ENCODE assay signal across 27 cellular contexts in genomic region chr4:112759313-112759712, GRCh38.
"Had no signal": no experiment of that assay in that cellular context is flagged by ENCODE, and none has a peak within 500 bp of the region (broad histone marks: within the 10 kb centered on the region; RNA-seq: fewer than 3 reads in every experiment).

No MANE protein-coding gene starts in this region.

- H3K9me3 ChIP-seq: left ventricle myocardium inferior, neutrophil, ovary, psoas muscle, right atrium auricular region, thyroid gland, upper lobe of right lung had no signal

- H3K9me3 Mint-ChIP-seq: activated CD4-positive, alpha-beta T cell treated with anti-CD3 and anti-CD28 coated beads, Interleukin-2, amount 10 ng/mL, durations not matched to agents 7 days and 5 days; activated CD8-positive, alpha-beta T cell treated with anti-CD3 and anti-CD28 coated beads for 36 hours; activated naive CD4-positive, alpha-beta T cell treated with anti-CD3 and anti-CD28 coated beads, Interleukin-2, amount 10 ng/mL, durations not matched to agents 7 days and 5 days; natural killer cell; stimulated activated naive CD8-positive, alpha-beta T cell treated with anti-CD3 and anti-CD28 coated beads, Interleukin-15, Interleukin-2, amounts not matched to agents 100 ng/mL and 50 ng/mL, for 24 hours; T-cell; T-helper 2 cell treated with Interferon-gamma antibody and Interleukin-4, amounts not matched to agents 5 μg/mL and 100 μg/mL, for 36 hours had no signal

- H3K36me3 Mint-ChIP-seq: activated CD8-positive, alpha-beta memory T cell treated with anti-CD3 and anti-CD28 coated beads, Interleukin-2, amount 10 ng/mL, durations not matched to agents 7 days and 5 days; activated naive CD4-positive, alpha-beta T cell treated with anti-CD3 and anti-CD28 coated beads, Interleukin-2, amount 10 ng/mL, durations not matched to agents 7 days and 5 days; natural killer cell; T-cell had no signal

- ATAC-seq: activated CD8-positive, alpha-beta memory T cell treated with anti-CD3 and anti-CD28 coated beads, Interleukin-2, amount 10 ng/mL, durations not matched to agents 7 days and 5 days; activated CD8-positive, alpha-beta T cell treated with anti-CD3 and anti-CD28 coated beads for 36 hours; esophagus mucosa; natural killer cell; psoas muscle; T-cell; upper lobe of right lung had no signal

- H3K27me3 ChIP-seq: hepatocyte, neutrophil, ovary, right atrium auricular region, thyroid gland, upper lobe of right lung had no signal

- H3K4me1 Mint-ChIP-seq: activated naive CD4-positive, alpha-beta T cell treated with anti-CD3 and anti-CD28 coated beads, Interleukin-2, amount 10 ng/mL, durations not matched to agents 7 days and 5 days; natural killer cell had no signal

- H3K27ac ChIP-seq: hepatocyte, left ventricle myocardium inferior, neutrophil, ovary, psoas muscle, right atrium auricular region, thyroid gland, upper lobe of right lung, VCaP had no signal

- H3K27me3 Mint-ChIP-seq: activated CD8-positive, alpha-beta T cell treated with anti-CD3 and anti-CD28 coated beads for 36 hours; activated naive CD4-positive, alpha-beta T cell treated with anti-CD3 and anti-CD28 coated beads, Interleukin-2, amount 10 ng/mL, durations not matched to agents 7 days and 5 days; stimulated activated naive CD8-positive, alpha-beta T cell treated with anti-CD3 and anti-CD28 coated beads, Interleukin-15, Interleukin-2, amounts not matched to agents 100 ng/mL and 50 ng/mL, for 24 hours had no signal

- H3K4me1 ChIP-seq: right atrium auricular region, thyroid gland, upper lobe of right lung had no signal

- H3K4me3 Mint-ChIP-seq: activated CD4-positive, alpha-beta T cell treated with anti-CD3 and anti-CD28 coated beads, Interleukin-2, amount 10 ng/mL, durations not matched to agents 7 days and 5 days; activated CD8-positive, alpha-beta memory T cell treated with anti-CD3 and anti-CD28 coated beads, Interleukin-2, amount 10 ng/mL, durations not matched to agents 7 days and 5 days; activated CD8-positive, alpha-beta T cell treated with anti-CD3 and anti-CD28 coated beads for 36 hours; activated naive CD4-positive, alpha-beta T cell treated with anti-CD3 and anti-CD28 coated beads, Interleukin-2, amount 10 ng/mL, durations not matched to agents 7 days and 5 days; natural killer cell; stimulated activated naive CD8-positive, alpha-beta T cell treated with anti-CD3 and anti-CD28 coated beads, Interleukin-15, Interleukin-2, amounts not matched to agents 100 ng/mL and 50 ng/mL, for 24 hours; T-cell; T-helper 2 cell treated with Interferon-gamma antibody and Interleukin-4, amounts not matched to agents 5 μg/mL and 100 μg/mL, for 36 hours had no signal

- DNase-seq: activated CD4-positive, alpha-beta T cell treated with anti-CD3 and anti-CD28 coated beads, Interleukin-2, amount 10 ng/mL, durations not matched to agents 7 days and 5 days; activated CD4-positive, CD25-positive, alpha-beta regulatory T cell treated with anti-CD3 and anti-CD28 coated beads, Interleukin-2, amount 50 U/mL, for 72 hours; activated CD8-positive, alpha-beta memory T cell treated with anti-CD3 and anti-CD28 coated beads, Interleukin-2, amount 10 ng/mL, durations not matched to agents 7 days and 5 days; activated CD8-positive, alpha-beta T cell treated with anti-CD3 and anti-CD28 coated beads for 36 hours; activated effector memory CD4-positive, alpha-beta T cell treated with anti-CD3 and anti-CD28 coated beads, Interleukin-2, amount 50 U/mL, for 16 hours; activated naive CD4-positive, alpha-beta T cell treated with anti-CD3 and anti-CD28 coated beads, Interleukin-2, amount 10 ng/mL, durations not matched to agents 7 days and 5 days; activated T-cell treated with anti-CD3 and anti-CD28 coated beads for 4 hours; effector CD4-positive, alpha-beta T cell; glutamatergic neuron; left ventricle myocardium inferior; midbrain; natural killer cell; ovary; psoas muscle; stimulated activated CD4-positive, alpha-beta T cell treated with anti-CD3 and anti-CD28 coated beads, Interleukin-12 subunit alpha, Interleukin-12 subunit beta, amount 100 ng/mL, for 4 hours; stimulated activated CD4-positive, alpha-beta T cell treated with anti-CD3 and anti-CD28 coated beads, Interleukin-4, amount 100 ng/mL, for 4 hours; substantia nigra; T-cell; thyroid gland; upper lobe of right lung had no signal

- H3K27ac Mint-ChIP-seq: activated CD4-positive, alpha-beta T cell treated with anti-CD3 and anti-CD28 coated beads, Interleukin-2, amount 10 ng/mL, durations not matched to agents 7 days and 5 days; activated CD8-positive, alpha-beta memory T cell treated with anti-CD3 and anti-CD28 coated beads, Interleukin-2, amount 10 ng/mL, durations not matched to agents 7 days and 5 days; activated CD8-positive, alpha-beta T cell treated with anti-CD3 and anti-CD28 coated beads for 36 hours; activated naive CD4-positive, alpha-beta T cell treated with anti-CD3 and anti-CD28 coated beads, Interleukin-2, amount 10 ng/mL, durations not matched to agents 7 days and 5 days; natural killer cell; stimulated activated naive CD8-positive, alpha-beta T cell treated with anti-CD3 and anti-CD28 coated beads, Interleukin-15, Interleukin-2, amounts not matched to agents 100 ng/mL and 50 ng/mL, for 24 hours; T-cell; T-helper 2 cell treated with Interferon-gamma antibody and Interleukin-4, amounts not matched to agents 5 μg/mL and 100 μg/mL, for 36 hours had no signal

- H3K4me3 ChIP-seq: hepatocyte, left ventricle myocardium inferior, ovary, psoas muscle, right atrium auricular region, thyroid gland, upper lobe of right lung had no signal

- H3K36me3 ChIP-seq: left ventricle myocardium inferior, neutrophil, ovary, right atrium auricular region, thyroid gland, upper lobe of right lung had no signal
